Comparison of ENCODE assay signal across 10 cellular contexts in the genomic region with DNA sequence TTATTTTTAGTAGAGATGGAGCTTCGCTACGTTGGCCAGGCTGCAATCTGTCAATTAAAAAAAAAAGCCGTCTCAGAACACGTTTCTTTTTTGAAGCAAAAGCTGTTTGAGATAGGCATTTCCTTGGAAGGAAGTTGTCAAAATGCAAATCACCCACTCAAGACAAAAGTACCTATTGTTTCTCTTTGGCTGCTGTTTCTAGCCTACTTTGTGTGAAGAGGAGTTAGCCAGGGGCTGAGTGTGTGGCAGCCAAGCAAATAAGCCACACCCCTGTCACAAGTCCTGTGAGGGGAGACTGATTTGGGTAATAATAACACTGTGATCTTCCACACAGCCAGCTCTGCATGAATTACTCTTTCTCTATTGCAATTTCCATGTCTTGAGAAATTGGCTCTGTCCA. TPM values are rescaled to one million over a fixed set of nuclear protein-coding genes. Genes with fewer than 3 reads are reported as not detected.
DNase-seq lines count a peak whose midpoint lies in the region; ATAC-seq and TF ChIP-seq lines count a peak whose summit lies in the region.
"Had no signal": no experiment of that assay in that cellular context is flagged by ENCODE, and none has a peak within 500 bp of the region (broad histone marks: within the 10 kb centered on the region; RNA-seq: fewer than 3 reads in every experiment).

No MANE protein-coding gene starts in this region.

- H3K27me3 Mint-ChIP-seq in T-helper 17 cell = peaks cover 19% of the 10 kb centered on the region

- peak overlapping the region; percentile 87 for H3K4me2 ChIP-seq in DOHH2 (ENCODE audit: low read length)

- no peaks in the 10 kb centered on the region for H3K4me1 Mint-ChIP-seq in T-helper 17 cell

- ATAC-seq in GM19351 (IDR thresholded peaks at IDR 0.05; ENCODE audit: unreplicated experiment) = peak; percentile 82
- peak; percentile 67 for ATAC-seq in HG03064 (IDR thresholded peaks at IDR 0.05; ENCODE audit: low read depth, unreplicated experiment)
- ATAC-seq in T-helper 17 cell = no peak
- no peak for ATAC-seq in HG03025 (IDR thresholded peaks at IDR 0.05; ENCODE audit: low FRiP score, unreplicated experiment)

- H3K9me2 ChIP-seq in DOHH2 (replicated peaks; ENCODE audit: control insufficient read depth, low read length) = no peaks in the 10 kb centered on the region

- H3K27ac ChIP-seq in DOHH2 (ENCODE audit: low read depth, low read length) = peak overlapping the region; percentile 96
- H3K27ac ChIP-seq: ascending aorta had no signal

- H3K27me3 ChIP-seq in DOHH2 (ENCODE audit: control insufficient read depth, low read length) = no peaks in the 10 kb centered on the region
- H3K27me3 ChIP-seq: ascending aorta had no signal

- H3K9me3 ChIP-seq in DOHH2 (ENCODE audit: control insufficient read depth, insufficient read depth, low read length) = no peaks in the 10 kb centered on the region
- H3K9me3 ChIP-seq in T-helper 17 cell (ENCODE audit: control insufficient read depth, low read length, poor library complexity, severe bottlenecking) = no peaks in the 10 kb centered on the region
- H3K9me3 ChIP-seq: ascending aorta had no signal

- H4K20me1 ChIP-seq in DOHH2 (ENCODE audit: control insufficient read depth, insufficient read depth, low read depth, low read length) = no peaks in the 10 kb centered on the region

- DNase-seq in dermis blood vessel endothelial cell = peak; percentile 68
- DNase-seq in hippocampal formation (lab: John Stamatoyannopoulos, UW) = no peak
- no peak for DNase-seq in T-helper 17 cell
- DNase-seq in DMS53 treated with DMSO at 0.1 percent for 48 hours (lab: John Stamatoyannopoulos, UW; ENCODE audit: unreplicated experiment) = no peak
- DNase-seq: right cardiac atrium had no signal

- no peak for TF ChIP-seq CTCF in DOHH2 (IDR thresholded peaks at IDR 0.05; ENCODE audit: low read depth, low read length, poor library complexity, severe bottlenecking)

- H3K79me2 ChIP-seq in DOHH2 (ENCODE audit: control insufficient read depth, low read length) = no peaks in the 10 kb centered on the region

- no peak overlapping the region for H3K4me3 Mint-ChIP-seq in T-helper 17 cell

- peaks cover 67% of the 10 kb centered on the region for H3K4me1 ChIP-seq in DOHH2 (ENCODE audit: control insufficient read depth, low read length)
- H3K4me1 ChIP-seq: ascending aorta had no signal

- H3K27ac Mint-ChIP-seq in T-helper 17 cell = no peak overlapping the region

- H3K36me3 Mint-ChIP-seq in T-helper 17 cell (ENCODE audit: low read depth) = no peaks in the 10 kb centered on the region

- peaks cover 6% of the 10 kb centered on the region; the same call in 1 of the 2 replicates for H3K36me3 ChIP-seq in DOHH2 (ENCODE audit: control insufficient read depth, low read length)
- H3K36me3 ChIP-seq: ascending aorta had no signal

- peaks cover 37% of the 10 kb centered on the region for H3F3A ChIP-seq in DOHH2 (ENCODE audit: control insufficient read depth, insufficient read depth)

- peak overlapping the region; percentile 70 for H3K4me3 ChIP-seq in DOHH2 (ENCODE audit: low read length)
- H3K4me3 ChIP-seq: ascending aorta had no signal

RNA-seq across cellular contexts. Expression of gene CDCA7, which starts 47.4 kb away (rescaled TPM):
- total RNA-seq in dermis blood vessel endothelial cell (5.4 and 13.2 TPM in 2 replicates), T-helper 17 cell (10 to 100 TPM in 1 of 2 donors, 1 to 10 TPM in 1; 3.1 to 10.0 TPM)
- total RNA-seq: ascending aorta had no signal

Comparison
In these comparisons a context has a peak if more than half of its experiments do, and no peak if none do; other contexts are left out.
1. ATAC-seq: peak in GM19351 (single experiment) and HG03064 (single experiment); none in T-helper 17 cell (single experiment) and HG03025 (single experiment).